ENCODE assay signal across 10 cellular contexts in the genomic region with DNA sequence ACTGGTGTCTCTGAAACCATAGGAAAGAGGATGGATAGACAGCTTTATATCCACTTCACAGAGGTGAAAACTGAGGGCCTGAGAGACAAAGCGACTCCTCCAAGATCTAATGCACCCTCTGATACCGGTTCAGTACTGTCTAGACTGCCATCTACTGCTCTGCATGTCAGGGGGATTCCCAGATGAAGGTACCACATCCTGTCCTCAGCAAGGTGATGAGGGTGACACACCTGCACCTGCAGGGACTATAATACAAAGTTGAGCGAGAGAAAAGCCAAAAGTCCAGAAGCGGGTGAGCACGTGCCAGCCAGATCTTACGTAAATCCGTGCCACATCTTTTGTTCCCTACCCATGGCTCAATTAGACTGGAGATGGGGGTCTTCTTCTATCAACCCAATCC. TPM values are rescaled to one million over a fixed set of nuclear protein-coding genes. Genes with fewer than 3 reads are reported as not detected.
DNase-seq lines count a peak whose midpoint lies in the region; ATAC-seq and TF ChIP-seq lines count a peak whose summit lies in the region.
"Had no signal": no experiment of that assay in that cellular context is flagged by ENCODE, and none has a peak within 500 bp of the region (broad histone marks: within the 10 kb centered on the region; RNA-seq: fewer than 3 reads in every experiment).

No MANE protein-coding gene starts in this region.

- no peak overlapping the region for H3K9ac ChIP-seq in neural progenitor cell

- peaks cover 8% of the 10 kb centered on the region for H3F3A ChIP-seq in neural progenitor cell (ENCODE audit: low read depth)

- no peaks in the 10 kb centered on the region for H3K27me3 ChIP-seq in neural progenitor cell

- H3K36me3 ChIP-seq in neural progenitor cell, result no peaks in the 10 kb centered on the region
- H3K36me3 ChIP-seq: tibial artery had no signal

- H4K20me1 ChIP-seq in neural progenitor cell (ENCODE audit: low read depth), result no peaks in the 10 kb centered on the region

- H3K27ac ChIP-seq in neural progenitor cell, result no peak overlapping the region
- H3K27ac ChIP-seq: skin epidermis, tibial artery had no signal

- TF ChIP-seq CTCF in neural progenitor cell (IDR thresholded peaks at IDR 0.05) (no peak), progenitor cell of endocrine pancreas (IDR thresholded peaks at IDR 0.05; ENCODE audit: unreplicated experiment) (no peak)

- H2AFZ ChIP-seq in neural progenitor cell (replicated peaks), result no peak overlapping the region

- no peaks in the 10 kb centered on the region for H3K79me2 ChIP-seq in neural progenitor cell (ENCODE audit: low read depth)

- peaks cover 21% of the 10 kb centered on the region for H3K4me1 Mint-ChIP-seq in activated T-cell treated with anti-CD3 and anti-CD28 coated beads, Interleukin-2, amount 50 U/mL, for 72 hours (ENCODE audit: low read depth)
- H3K4me1 Mint-ChIP-seq in neural progenitor cell, result peaks cover 37% of the 10 kb centered on the region
- peaks cover 46% of the 10 kb centered on the region for H3K4me1 Mint-ChIP-seq in progenitor cell of endocrine pancreas (ENCODE audit: low read depth)

- H3K9me3 ChIP-seq in neural progenitor cell (ENCODE audit: low read depth), result no peaks in the 10 kb centered on the region
- H3K9me3 ChIP-seq: tibial artery had no signal

- no peak overlapping the region for H3K4me3 ChIP-seq in neural progenitor cell
- H3K4me3 ChIP-seq: lung, skin epidermis, tibial artery had no signal

- peak overlapping the region; percentile 47 for H3K4me2 ChIP-seq in neural progenitor cell

- no peak overlapping the region for H3K27ac Mint-ChIP-seq in activated T-cell treated with anti-CD3 and anti-CD28 coated beads, Interleukin-2, amount 50 U/mL, for 72 hours
- no peak overlapping the region for H3K27ac Mint-ChIP-seq in neural progenitor cell
- no peak overlapping the region for H3K27ac Mint-ChIP-seq in progenitor cell of endocrine pancreas

- peak in 1 of 2 donors; percentile 35 for DNase-seq in activated T-cell treated with anti-CD3 and anti-CD28 coated beads, Interleukin-2, amount 50 U/mL, for 72 hours
- DNase-seq in neural progenitor cell (ENCODE audit: low spot score) (no peak), NCI-H2196 (lab: John Stamatoyannopoulos, UW; ENCODE audit: unreplicated experiment) (no peak), progenitor cell of endocrine pancreas (ENCODE audit: low spot score, unreplicated experiment) (no peak)
- DNase-seq: tibial artery had no signal

- no peaks in the 10 kb centered on the region for H3K9me3 Mint-ChIP-seq in activated T-cell treated with anti-CD3 and anti-CD28 coated beads, Interleukin-2, amount 50 U/mL, for 72 hours
- H3K9me3 Mint-ChIP-seq in neural progenitor cell (no peaks in the 10 kb centered on the region), progenitor cell of endocrine pancreas (ENCODE audit: low read depth) (no peaks in the 10 kb centered on the region)

- peaks cover 36% of the 10 kb centered on the region for H3K4me1 ChIP-seq in neural progenitor cell

- ATAC-seq in GM18519 (IDR thresholded peaks at IDR 0.05; ENCODE audit: low FRiP score, unreplicated experiment), result peak; percentile 24
- ATAC-seq in HG03108 (IDR thresholded peaks at IDR 0.05; ENCODE audit: unreplicated experiment), result peak; percentile 20
- ATAC-seq in activated T-cell treated with anti-CD3 and anti-CD28 coated beads, Interleukin-2, amount 50 U/mL, for 72 hours (replicated peaks in 1 of 2), result peak; percentile 87 to 90
- no peak for ATAC-seq in GM21576 (IDR thresholded peaks at IDR 0.05; ENCODE audit: unreplicated experiment)

- H3K36me3 Mint-ChIP-seq in activated T-cell treated with anti-CD3 and anti-CD28 coated beads, Interleukin-2, amount 50 U/mL, for 72 hours (ENCODE audit: insufficient read depth in 2 of 2), result no peaks in the 10 kb centered on the region
- no peaks in the 10 kb centered on the region for H3K36me3 Mint-ChIP-seq in neural progenitor cell
- H3K36me3 Mint-ChIP-seq in progenitor cell of endocrine pancreas (ENCODE audit: insufficient read depth), result no peaks in the 10 kb centered on the region

- H3K27me3 Mint-ChIP-seq in activated T-cell treated with anti-CD3 and anti-CD28 coated beads, Interleukin-2, amount 50 U/mL, for 72 hours (ENCODE audit: low read depth), result peaks cover 18% of the 10 kb centered on the region
- H3K27me3 Mint-ChIP-seq in neural progenitor cell (ENCODE audit: insufficient read depth, low read depth), result peaks cover 34% of the 10 kb centered on the region
- H3K27me3 Mint-ChIP-seq in progenitor cell of endocrine pancreas, result no peaks in the 10 kb centered on the region

- no peak overlapping the region for H3K4me3 Mint-ChIP-seq in activated T-cell treated with anti-CD3 and anti-CD28 coated beads, Interleukin-2, amount 50 U/mL, for 72 hours
- H3K4me3 Mint-ChIP-seq in neural progenitor cell (no peak overlapping the region), progenitor cell of endocrine pancreas (ENCODE audit: low read depth) (no peak overlapping the region)

RNA-seq across cellular contexts. Expression of gene HES1, which starts 32.5 kb away (rescaled TPM):
- total RNA-seq in activated T-cell treated with anti-CD3 and anti-CD28 coated beads, Interleukin-2, amount 50 U/mL, for 72 hours, result under 1 TPM; 0.81 to 0.91 TPM
- 66.5 and 71.3 TPM in 2 replicates for total RNA-seq in neural progenitor cell (ENCODE audit: low replicate concordance)
- total RNA-seq in progenitor cell of endocrine pancreas, result 129 and 142 TPM in 2 replicates

Comparison
In these comparisons a context has a peak if more than half of its experiments do, and no peak if none do; other contexts are left out.
1. RNA of gene HES1, which starts 32.5 kb away (total RNA-seq): 129 to 142 TPM in progenitor cell of endocrine pancreas and 66.5 to 71.3 TPM in neural progenitor cell; 0.81 to 0.91 TPM in activated T-cell treated with anti-CD3 and anti-CD28 coated beads, Interleukin-2, amount 50 U/mL, for 72 hours; every median in the first group is over 10 times any median in the second.